In the genomic region with DNA sequence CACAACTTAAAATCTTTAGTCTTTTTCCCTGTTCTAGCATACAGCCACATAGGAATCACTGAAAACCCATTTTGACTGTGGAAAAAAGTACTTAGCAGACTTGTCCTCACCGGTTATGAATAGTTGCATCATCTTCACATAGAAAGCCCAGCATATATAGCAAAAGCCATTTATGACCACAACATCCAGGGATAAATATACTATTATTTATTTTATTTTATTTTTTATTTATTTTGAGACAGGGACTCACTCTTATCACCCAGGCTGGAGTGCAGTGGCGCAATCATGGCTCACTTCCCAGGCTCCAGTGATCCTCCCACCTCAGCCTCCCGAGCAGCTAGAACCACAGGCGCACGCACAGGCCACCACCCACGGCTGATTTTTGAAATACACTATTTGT, we compare ENCODE assay signal across 16 cellular contexts.
"Had no signal": no experiment of that assay in that cellular context is flagged by ENCODE, and none has a peak within 500 bp of the region (broad histone marks: within the 10 kb centered on the region; RNA-seq: fewer than 3 reads in every experiment).

No MANE protein-coding gene starts in this region.

- H3K27ac ChIP-seq: dorsolateral prefrontal cortex, gastrocnemius medialis, heart right ventricle, parathyroid adenoma, thyroid gland, WERI-Rb-1 had no signal

- H3K27me3 Mint-ChIP-seq: stimulated activated memory B cell treated with anti-CD40 and anti-IgM and Interleukin-4, amounts not matched to agents 10 μg/mL and 1 μg/mL and 100 μg/mL, for 72 hours had no signal

- H3K36me3 Mint-ChIP-seq: natural killer cell had no signal

- H3K4me3 ChIP-seq: dorsolateral prefrontal cortex, gastrocnemius medialis, heart right ventricle, smooth muscle cell, thyroid gland had no signal

- DNase-seq: activated CD4-positive, alpha-beta T cell treated with anti-CD3 and anti-CD28 coated beads for 1 hour; activated CD4-positive, alpha-beta T cell treated with anti-CD3 and anti-CD28 coated beads, Interleukin-2, amount 50 U/mL, for 48 hours; activated effector memory CD4-positive, alpha-beta T cell treated with Interleukin-2 at 50 U/mL for 16 hours; activated naive CD4-positive, alpha-beta T cell treated with anti-CD3 and anti-CD28 coated beads, Interleukin-2, amount 50 U/mL, for 16 hours; amygdala; dorsolateral prefrontal cortex; gastrocnemius medialis; heart right ventricle; natural killer cell; stimulated activated CD4-positive, alpha-beta T cell treated with anti-CD3 and anti-CD28 coated beads, Interleukin-4, amount 100 ng/mL, for 24 hours; thyroid gland; WERI-Rb-1 had no signal

- H3K9ac ChIP-seq: parathyroid adenoma had no signal

- H3K4me3 Mint-ChIP-seq: natural killer cell; stimulated activated memory B cell treated with anti-CD40 and anti-IgM and Interleukin-4, amounts not matched to agents 10 μg/mL and 1 μg/mL and 100 μg/mL, for 72 hours had no signal

- H3K4me1 ChIP-seq: gastrocnemius medialis, parathyroid adenoma, thyroid gland had no signal

- H3K27ac Mint-ChIP-seq: natural killer cell; stimulated activated memory B cell treated with anti-CD40 and anti-IgM and Interleukin-4, amounts not matched to agents 10 μg/mL and 1 μg/mL and 100 μg/mL, for 72 hours had no signal

- ATAC-seq: gastrocnemius medialis; heart right ventricle; natural killer cell; sciatic nerve; stimulated activated memory B cell treated with anti-CD40 and anti-IgM and Interleukin-4, amounts not matched to agents 10 μg/mL and 1 μg/mL and 100 μg/mL, for 72 hours had no signal

- H3K27me3 ChIP-seq: dorsolateral prefrontal cortex, gastrocnemius medialis, heart right ventricle, thyroid gland had no signal

- H3K9me3 ChIP-seq: gastrocnemius medialis, thyroid gland had no signal
